Comparison of ENCODE assay signal across 18 cellular contexts in genomic region chr11:92123540-92123939, GRCh38.
A peak's percentile ranks its signal among the peaks of the same experiment; 100 is the strongest.
DNase-seq lines count a peak whose midpoint lies in the region; ATAC-seq and TF ChIP-seq lines count a peak whose summit lies in the region.
"Had no signal": no experiment of that assay in that cellular context is flagged by ENCODE, and none has a peak within 500 bp of the region (broad histone marks: within the 10 kb centered on the region; RNA-seq: fewer than 3 reads in every experiment).

No MANE protein-coding gene starts in this region.

- no peak for ATAC-seq in HG03139 (IDR thresholded peaks at IDR 0.05; ENCODE audit: unreplicated experiment)
- no peak for ATAC-seq in activated CD4-positive, CD25-positive, alpha-beta regulatory T cell treated with anti-CD3 and anti-CD28 coated beads, Interleukin-2, amount 50 U/mL, for 24 hours
- ATAC-seq: lower lobe of right lung had no signal

- in situ Hi-C loops in astrocyte of the cerebellum (cut with HindIII; ENCODE audit: low sequenced_read_pairs) = no loop called here

- CTCF ChIA-PET in BJ (lab: Yijun Ruan, JAX) = interaction anchor here (0.8 kb wide), 2 partner anchors 11 to 17 kb away, joined by 3 to 6 read pairs; no protein-coding TSS in a partner anchor

- H3K27me3 ChIP-seq in BJ (ENCODE audit: control insufficient read depth, insufficient read depth, low read length) = no peaks in the 10 kb centered on the region
- H3K27me3 ChIP-seq: esophagus squamous epithelium, uterus had no signal

- POLR2A ChIA-PET in BJ (lab: Charles Lee) = no interaction called here

- H3K4me3 ChIP-seq in BJ (ENCODE audit: low read depth, low read length) = no peak overlapping the region
- no peak overlapping the region for H3K4me3 ChIP-seq in astrocyte of the cerebellum (ENCODE audit: low read depth, low read length)
- H3K4me3 ChIP-seq: esophagus squamous epithelium, lower lobe of right lung, uterus had no signal

- no peaks in the 10 kb centered on the region for H3K36me3 ChIP-seq in BJ (ENCODE audit: control insufficient read depth, insufficient read depth, low read length)
- H3K36me3 ChIP-seq: esophagus squamous epithelium, lower lobe of right lung, uterus had no signal

- peak; percentile 60 for DNase-seq in BJ (ENCODE audit: low read depth)
- peak; percentile 26 for DNase-seq in HT-29 (ENCODE audit: low spot score)
- DNase-seq in astrocyte of the cerebellum (ENCODE audit: low read depth) = peak; percentile 31
- peak; percentile 47 for DNase-seq in kidney tubule cell (ENCODE audit: low spot score)
- DNase-seq in NCI-H2107 (lab: John Stamatoyannopoulos, UW) = no peak
- DNase-seq in NCI-H2171 treated with DMSO at 0.1 percent for 48 hours (lab: John Stamatoyannopoulos, UW) = no peak
- DNase-seq: activated CD4-positive, CD25-positive, alpha-beta regulatory T cell; activated naive CD8-positive, alpha-beta T cell treated with anti-CD3 and anti-CD28 coated beads for 36 hours; caudate nucleus; esophagus squamous epithelium; head of caudate nucleus; lower lobe of right lung; NCI-H2081 treated with DMSO at 0.1 percent for 48 hours; stimulated activated CD4-positive, alpha-beta T cell treated with anti-CD3 and anti-CD28 coated beads, Interleukin-4, amount 100 ng/mL, for 4 hours; substantia nigra; uterus had no signal

- no peak for TF ChIP-seq CTCF in BJ (IDR thresholded peaks at IDR 0.05; ENCODE audit: insufficient read depth, low read depth, low read length)
- no peak for TF ChIP-seq CTCF in astrocyte of the cerebellum (IDR thresholded peaks at IDR 0.05; ENCODE audit: low read depth, low read length, missing control alignments)

Comparison
In these comparisons a context has a peak if more than half of its experiments do, and no peak if none do; other contexts are left out.
1. DNase-seq: peak in BJ (single experiment), HT-29 (single experiment), astrocyte of the cerebellum (single experiment) and kidney tubule cell (single experiment); none in NCI-H2107 (single experiment) and NCI-H2171 treated with DMSO at 0.1 percent for 48 hours (single experiment).